Comparison of ENCODE assay signal across 1 cellular context in the genomic region with DNA sequence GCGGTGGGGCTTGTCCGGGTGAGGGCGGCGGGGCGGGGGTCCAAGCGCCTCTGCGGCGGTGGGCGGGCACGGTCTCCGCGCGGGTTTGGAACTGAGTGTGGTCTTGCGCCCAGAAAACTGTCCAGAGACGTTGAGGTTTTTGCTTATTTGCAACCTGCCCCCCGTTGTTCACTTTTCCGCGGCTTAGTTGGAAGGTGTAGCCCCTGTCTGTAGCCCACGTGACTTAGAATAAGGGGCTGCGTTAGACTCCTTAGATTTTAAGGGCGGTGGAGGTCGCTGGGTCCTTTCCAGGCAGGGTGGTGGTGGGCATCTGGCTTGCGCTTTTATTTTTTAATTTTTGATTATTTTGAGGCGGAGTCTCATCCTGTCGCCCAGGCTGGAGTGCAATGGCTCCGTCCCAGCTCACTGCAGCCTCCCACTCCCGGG.
TF ChIP-seq lines count a peak whose summit lies in the region.

No MANE protein-coding gene starts in this region.

TF ChIP-seq in SK-N-SH treated with all-trans-retinoic acid at 6 μM for 48 hours, 23 proteins besides CTCF, POLR2A, EP300 and RAD21 (continued from another document):
- TF ChIP-seq, protein P1, sequence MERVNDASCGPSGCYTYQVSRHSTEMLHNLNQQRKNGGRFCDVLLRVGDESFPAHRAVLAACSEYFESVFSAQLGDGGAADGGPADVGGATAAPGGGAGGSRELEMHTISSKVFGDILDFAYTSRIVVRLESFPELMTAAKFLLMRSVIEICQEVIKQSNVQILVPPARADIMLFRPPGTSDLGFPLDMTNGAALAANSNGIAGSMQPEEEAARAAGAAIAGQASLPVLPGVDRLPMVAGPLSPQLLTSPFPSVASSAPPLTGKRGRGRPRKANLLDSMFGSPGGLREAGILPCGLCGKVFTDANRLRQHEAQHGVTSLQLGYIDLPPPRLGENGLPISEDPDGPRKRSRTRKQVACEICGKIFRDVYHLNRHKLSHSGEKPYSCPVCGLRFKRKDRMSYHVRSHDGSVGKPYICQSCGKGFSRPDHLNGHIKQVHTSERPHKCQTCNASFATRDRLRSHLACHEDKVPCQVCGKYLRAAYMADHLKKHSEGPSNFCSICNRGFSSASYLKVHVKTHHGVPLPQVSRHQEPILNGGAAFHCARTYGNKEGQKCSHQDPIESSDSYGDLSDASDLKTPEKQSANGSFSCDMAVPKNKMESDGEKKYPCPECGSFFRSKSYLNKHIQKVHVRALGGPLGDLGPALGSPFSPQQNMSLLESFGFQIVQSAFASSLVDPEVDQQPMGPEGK (CRISPR knock-in tag; IDR thresholded peaks at IDR 0.05; ENCODE audit: borderline replicate concordance), result no peak
- no peak for TF ChIP-seq GLIS3 (CRISPR knock-in tag; IDR thresholded peaks at IDR 0.05)
